26 cellular contexts compared by ENCODE assay signal in the genomic region with DNA sequence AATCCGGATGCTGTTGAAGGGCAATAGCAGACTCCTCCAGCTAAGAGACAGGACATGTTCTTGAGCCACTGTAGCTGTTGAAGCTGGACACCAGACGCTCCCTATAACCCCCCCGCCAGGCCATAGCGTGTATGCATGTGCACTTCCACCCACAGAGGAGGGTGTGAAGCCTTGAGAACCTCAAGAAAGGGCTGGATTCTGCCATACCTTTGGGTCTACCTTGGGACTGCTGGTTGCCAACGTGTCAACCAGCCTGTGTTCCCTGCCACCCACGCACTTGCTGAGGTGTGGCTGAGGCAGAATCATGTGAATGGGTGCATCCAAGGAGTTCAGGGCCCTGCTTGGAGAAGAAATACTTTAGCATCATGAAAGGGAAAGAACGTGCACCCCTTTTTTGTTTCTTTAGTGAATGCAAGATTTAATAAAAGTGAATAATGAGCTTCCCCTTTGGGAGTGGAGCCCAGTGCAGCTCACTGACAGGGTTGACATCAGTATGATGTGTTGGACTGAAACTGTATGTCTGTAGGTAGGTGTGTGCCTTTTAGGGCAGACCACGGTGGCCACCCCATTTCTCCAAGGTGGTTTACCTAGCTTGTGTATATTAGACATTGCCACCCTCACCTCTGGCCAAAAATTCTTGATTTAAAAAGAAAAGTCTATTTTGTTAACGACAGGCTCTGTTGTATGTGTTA.
A peak's percentile ranks its signal among the peaks of the same experiment; 100 is the strongest.
DNase-seq lines count a peak whose midpoint lies in the region; ATAC-seq and TF ChIP-seq lines count a peak whose summit lies in the region.
"Had no signal": no experiment of that assay in that cellular context is flagged by ENCODE, and none has a peak within 500 bp of the region (broad histone marks: within the 10 kb centered on the region; RNA-seq: fewer than 3 reads in every experiment).

No MANE protein-coding gene starts in this region.

- 83 to 91% (median 85%) methylated on average over 9 of the region's 9 CpGs for whole genome bisulfite sequencing in stomach, 5 donors

- no peak for TF ChIP-seq CTCF in stomach (IDR thresholded peaks at IDR 0.05)

- H3K27me3 ChIP-seq in stomach (no peaks in the 10 kb centered on the region), H7 (ENCODE audit: control insufficient read depth, insufficient read depth, low read length) (no peaks in the 10 kb centered on the region)
- H3K27me3 ChIP-seq: MG63, Peyer's patch had no signal

- intact Hi-C loops in stomach (cut with DNase I; ENCODE audit: low total_unique reads): loop anchor here (10.0 kb wide), 1 partner anchor 337 kb away; no protein-coding TSS in a partner anchor

- peaks cover 8 to 59% (median 49%) of the 10 kb centered on the region in 4 donors for H3K36me3 ChIP-seq in stomach
- H3K36me3 ChIP-seq in H7 (replicated peaks; ENCODE audit: control insufficient read depth, insufficient read depth, low read length): no peaks in the 10 kb centered on the region; the same call in none of the 2 replicates
- H3K36me3 ChIP-seq: HAP-1, MG63 had no signal

- peak; percentile 36 for DNase-seq in activated CD8-positive, alpha-beta memory T cell treated with anti-CD3 and anti-CD28 coated beads, Interleukin-2, amount 50 U/mL, for 48 hours
- no peak for DNase-seq in activated CD8-positive, alpha-beta memory T cell treated with anti-CD3 and anti-CD28 coated beads, Interleukin-2, amount 50 U/mL, for 4 hours
- DNase-seq in T-helper 17 cell: no peak
- peak; percentile 74 for DNase-seq in mesenteric fat pad (ENCODE audit: low spot score)
- peak; percentile 20 for DNase-seq in stomach
- DNase-seq in NCI-H2029 treated with DMSO at 0.1 percent for 48 hours (lab: John Stamatoyannopoulos, UW): no peak
- DNase-seq in H7: no peak
- DNase-seq: CD8-positive, alpha-beta memory T cell; DMS 273 treated with DMSO at 0.1 percent for 48 hours; DMS79; EL; GF-D8; GM23248; HFFc6; KG1; MG63; NCI-H2081; NCI-H2227 treated with DMSO at 0.1 percent for 48 hours; NCI-H526 treated with DMSO at 0.1 percent for 48 hours; Peyer's patch; SIG-M5 had no signal

- H3K9me3 ChIP-seq in T-helper 17 cell (ENCODE audit: control insufficient read depth, low read length, poor library complexity, severe bottlenecking): no peaks in the 10 kb centered on the region
- H3K9me3 ChIP-seq in stomach: no peaks in the 10 kb centered on the region
- H3K9me3 ChIP-seq: HAP-1, MG63, Peyer's patch had no signal

- H3K4me1 ChIP-seq in stomach: peaks cover 0 to 1% (median under 1%) of the 10 kb centered on the region in 4 donors
- H3K4me1 ChIP-seq: HAP-1, Peyer's patch had no signal

- H3K27ac Mint-ChIP-seq in T-helper 17 cell: peak overlapping the region; percentile 84
- H3K27ac Mint-ChIP-seq: B cell, HFFc6 had no signal

- no peak for TF ChIP-seq POLR2A in stomach (IDR thresholded peaks at IDR 0.05)

- H3K27ac ChIP-seq in stomach: no peak overlapping the region
- H3K27ac ChIP-seq: 22Rv1, C4-2B, GM23248, Peyer's patch, SK-N-MC had no signal

- TF ChIP-seq EP300 in stomach (IDR thresholded peaks at IDR 0.05): no peak

- ATAC-seq in T-helper 17 cell: no peak

- peak overlapping the region; percentile 61 for H3K4me3 Mint-ChIP-seq in T-helper 17 cell
- H3K4me3 Mint-ChIP-seq: B cell; CD8-positive, alpha-beta memory T cell; HFFc6 had no signal

- H3K4me3 ChIP-seq in stomach: no peak overlapping the region
- H3K4me3 ChIP-seq in H7 (ENCODE audit: insufficient read depth, low read depth, low read length): no peak overlapping the region
- H3K4me3 ChIP-seq: GM23248, HAP-1, MG63, Peyer's patch, SK-N-MC had no signal

- peaks cover 12% of the 10 kb centered on the region for H3K4me1 Mint-ChIP-seq in T-helper 17 cell
- H3K4me1 Mint-ChIP-seq: B cell had no signal

- peaks cover 4% of the 10 kb centered on the region for H3K36me3 Mint-ChIP-seq in T-helper 17 cell (ENCODE audit: low read depth)

- no peaks in the 10 kb centered on the region for H3K27me3 Mint-ChIP-seq in T-helper 17 cell
- H3K27me3 Mint-ChIP-seq: B cell had no signal

Comparison
In these comparisons a context has a peak if more than half of its experiments do, and no peak if none do; other contexts are left out.
1. DNase-seq: peak in activated CD8-positive, alpha-beta memory T cell treated with anti-CD3 and anti-CD28 coated beads, Interleukin-2, amount 50 U/mL, for 48 hours (single experiment), mesenteric fat pad (single experiment) and stomach (single experiment); none in activated CD8-positive, alpha-beta memory T cell treated with anti-CD3 and anti-CD28 coated beads, Interleukin-2, amount 50 U/mL, for 4 hours (single experiment), T-helper 17 cell (0 of 3), NCI-H2029 treated with DMSO at 0.1 percent for 48 hours (single experiment) and H7 (single experiment).